13 cellular contexts compared by ENCODE assay signal in the genomic region with DNA sequence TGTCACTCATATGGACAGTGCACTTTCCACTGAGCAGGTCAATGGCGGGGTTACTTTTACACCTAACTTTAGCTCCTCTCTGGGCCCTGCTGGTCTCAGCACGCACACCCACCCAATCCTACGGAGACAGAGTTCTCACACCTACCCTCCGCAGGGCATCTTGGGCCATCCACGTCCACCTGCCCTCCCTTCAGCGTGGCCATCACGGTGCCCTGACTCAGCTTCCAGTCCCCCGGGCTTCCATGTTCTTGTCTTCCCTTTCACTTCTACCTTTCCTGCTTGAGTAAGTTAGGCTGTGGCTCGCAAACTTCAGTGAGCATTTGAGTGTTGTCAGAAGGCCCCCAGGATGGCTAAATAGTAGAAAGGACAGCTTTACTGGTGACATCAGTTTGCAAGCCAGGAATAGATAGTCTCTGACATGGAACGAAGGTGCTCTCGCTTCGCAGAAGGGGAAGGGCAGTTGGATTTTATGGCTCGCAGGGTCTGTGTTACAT.
"Had no signal": no experiment of that assay in that cellular context is flagged by ENCODE, and none has a peak within 500 bp of the region (broad histone marks: within the 10 kb centered on the region; RNA-seq: fewer than 3 reads in every experiment).

No MANE protein-coding gene starts in this region.

- H3K27me3 ChIP-seq: gastroesophageal sphincter, neural progenitor cell, right atrium auricular region had no signal

- H3K27ac Mint-ChIP-seq: activated naive CD4-positive, alpha-beta T cell treated with anti-CD3 and anti-CD28 coated beads for 36 hours; mesothelial cell of epicardium; neural progenitor cell had no signal

- H3K9ac ChIP-seq: neural progenitor cell, SK-N-SH had no signal

- H3K9me3 Mint-ChIP-seq: activated naive CD4-positive, alpha-beta T cell treated with anti-CD3 and anti-CD28 coated beads for 36 hours; mesothelial cell of epicardium had no signal

- H2AFZ ChIP-seq: neural progenitor cell had no signal

- H3K4me3 Mint-ChIP-seq: activated naive CD4-positive, alpha-beta T cell treated with anti-CD3 and anti-CD28 coated beads for 36 hours; mesothelial cell of epicardium; neural progenitor cell had no signal

- H3K27ac ChIP-seq: cardiac muscle cell, gastroesophageal sphincter, neural progenitor cell, right atrium auricular region, WERI-Rb-1 had no signal

- H3K9me3 ChIP-seq: gastroesophageal sphincter, right atrium auricular region, SK-N-SH had no signal

- H3K36me3 ChIP-seq: cardiac muscle cell, gastroesophageal sphincter, neural progenitor cell, right atrium auricular region, WERI-Rb-1 had no signal

- ATAC-seq: gastroesophageal sphincter had no signal

- H3K4me2 ChIP-seq: neural progenitor cell, SK-N-SH had no signal

- H3K4me3 ChIP-seq: cardiac muscle cell, gastroesophageal sphincter, neural progenitor cell, right atrium auricular region had no signal

- DNase-seq: activated CD4-positive, alpha-beta T cell treated with anti-CD3 and anti-CD28 coated beads, Interleukin-2, amount 50 U/mL, for 1 hour; activated naive CD4-positive, alpha-beta T cell treated with anti-CD3 and anti-CD28 coated beads for 36 hours; effector CD8-positive, alpha-beta T cell; SK-N-SH; stimulated activated CD4-positive, alpha-beta T cell treated with anti-CD3 and anti-CD28 coated beads, Interleukin-2, amount 100 ng/mL, for 24 hours; stimulated activated naive CD4-positive, alpha-beta T cell; T-helper 1 cell; WERI-Rb-1 had no signal

- H3K36me3 Mint-ChIP-seq: mesothelial cell of epicardium, neural progenitor cell had no signal
